ENCODE assay signal across 15 cellular contexts in genomic region chr6:75620387-75621304, GRCh38. TPM values are rescaled to one million over a fixed set of nuclear protein-coding genes. Genes with fewer than 3 reads are reported as not detected.
DNase-seq lines count a peak whose midpoint lies in the region; ATAC-seq and TF ChIP-seq lines count a peak whose summit lies in the region.
"Had no signal": no experiment of that assay in that cellular context is flagged by ENCODE, and none has a peak within 500 bp of the region (broad histone marks: within the 10 kb centered on the region; RNA-seq: fewer than 3 reads in every experiment).

No MANE protein-coding gene starts in this region.

- no peaks in the 10 kb centered on the region for H3K79me1 ChIP-seq in trophoblast cell (ENCODE audit: low read length)

- peaks cover 64 to 84% (median 72%) of the 10 kb centered on the region in 3 donors for H3K4me1 Mint-ChIP-seq in CD8-positive, alpha-beta memory T cell

- no peak for DNase-seq in CD8-positive, alpha-beta memory T cell
- no peak for DNase-seq in SK-N-MC (ENCODE audit: low read depth, low spot score)
- DNase-seq in esophagus squamous epithelium (lab: John Stamatoyannopoulos, UW): no peak
- no peak for DNase-seq in trophoblast cell
- no peak for DNase-seq in NCI-H526 treated with DMSO at 0.1 percent for 48 hours (lab: John Stamatoyannopoulos, UW)
- DNase-seq in DMS53 (lab: John Stamatoyannopoulos, UW): no peak
- DNase-seq: activated CD4-positive, alpha-beta T cell treated with anti-CD3 and anti-CD28 coated beads for 4 hours; amniotic stem cell; COR-L47; left cardiac atrium; SHP77 treated with DMSO at 0.1 percent for 48 hours had no signal

- H3K27ac ChIP-seq in CD8-positive, alpha-beta memory T cell (ENCODE audit: low read depth, low read length): peak overlapping the region; percentile 6
- H3K27ac ChIP-seq in SK-N-MC (peak overlapping the region; percentile 85), esophagus squamous epithelium (peak overlapping the region in 3 of 4 donors; percentile 27 to 63 (median 53)), trophoblast cell (ENCODE audit: low read depth, low read length) (no peak overlapping the region)
- H3K27ac ChIP-seq: parathyroid adenoma had no signal

- H2AK5ac ChIP-seq in trophoblast cell (ENCODE audit: low read length): no peak overlapping the region

- H3K79me2 ChIP-seq in trophoblast cell (ENCODE audit: control insufficient read depth, insufficient read depth, low read length, poor library complexity): peaks cover 7% of the 10 kb centered on the region

- TF ChIP-seq POLR2A in esophagus squamous epithelium (IDR thresholded peaks at IDR 0.05): no peak

- H3K36me3 Mint-ChIP-seq in CD8-positive, alpha-beta memory T cell: peaks cover 0 to 36% (median 7%) of the 10 kb centered on the region in 3 donors

- intact Hi-C loops in esophagus squamous epithelium (cut with DNase I): no loop called here

- 77% methylated on average over 7 of the region's 7 CpGs for WGBS in esophagus squamous epithelium, 2 donors
- no CpG with 5 or more reads among the region's 7 CpGs for WGBS in trophoblast cell (ENCODE audit: extremely low coverage, insufficient coverage, insufficient read length)

- no peak overlapping the region for H4K8ac ChIP-seq in trophoblast cell (ENCODE audit: low read depth, low read length)

- H3K9ac ChIP-seq in SK-N-MC (ENCODE audit: insufficient read length) (peak overlapping the region; percentile 61), trophoblast cell (ENCODE audit: low read length) (no peak overlapping the region)
- H3K9ac ChIP-seq: parathyroid adenoma had no signal

- H2AFZ ChIP-seq in trophoblast cell (ENCODE audit: insufficient read depth, low read length, poor library complexity): no peak overlapping the region
- H2AFZ ChIP-seq: parathyroid adenoma had no signal

- peak overlapping the region; percentile 52 to 94 (median 75) for H3K27ac Mint-ChIP-seq in CD8-positive, alpha-beta memory T cell

- no peak overlapping the region for H2BK12ac ChIP-seq in trophoblast cell (ENCODE audit: low read length)

- no peak overlapping the region for H4K91ac ChIP-seq in trophoblast cell (ENCODE audit: low read depth, low read length)

- H3K18ac ChIP-seq in trophoblast cell (ENCODE audit: low read length): no peak overlapping the region

- no peaks in the 10 kb centered on the region for H3K9me3 ChIP-seq in CD8-positive, alpha-beta memory T cell (ENCODE audit: low read length)
- H3K9me3 ChIP-seq in SK-N-MC (ENCODE audit: low read depth, low read length): peaks cover 4% of the 10 kb centered on the region; the same call in 1 of the 2 replicates
- no peaks in the 10 kb centered on the region for H3K9me3 ChIP-seq in esophagus squamous epithelium
- H3K9me3 ChIP-seq in trophoblast cell (ENCODE audit: insufficient read depth, low read depth, low read length): no peaks in the 10 kb centered on the region

- H3K4me3 Mint-ChIP-seq in CD8-positive, alpha-beta memory T cell: peak overlapping the region; percentile 10 to 65 (median 37)

- H3K14ac ChIP-seq in trophoblast cell (ENCODE audit: low read length): no peak overlapping the region

- peaks cover 37% of the 10 kb centered on the region for H3K4me1 ChIP-seq in CD8-positive, alpha-beta memory T cell (ENCODE audit: insufficient read depth, low read length)
- H3K4me1 ChIP-seq in esophagus squamous epithelium (peaks cover 6 to 58% (median 11%) of the 10 kb centered on the region in 3 donors), trophoblast cell (ENCODE audit: control insufficient read depth in 1 of 2, insufficient read depth in 2 of 2, low read length in 2 of 2) (no peaks in the 10 kb centered on the region)

- TF ChIP-seq CTCF in esophagus squamous epithelium (IDR thresholded peaks at IDR 0.05): no peak

- peak overlapping the region; percentile 95 for H3K4ac ChIP-seq in trophoblast cell (ENCODE audit: low read depth, low read length)

- POLR2A ChIA-PET in CD8-positive, alpha-beta memory T cell (lab: Charles Lee): no interaction called here

- H2BK5ac ChIP-seq in trophoblast cell (ENCODE audit: low read depth, low read length, poor library complexity): no peak overlapping the region

- H3K23ac ChIP-seq in trophoblast cell (ENCODE audit: low read length): no peak overlapping the region

- CTCF ChIA-PET in CD8-positive, alpha-beta memory T cell (lab: Charles Lee): no interaction called here

- H3K4me2 ChIP-seq in trophoblast cell (ENCODE audit: low read length): no peak overlapping the region

- H4K12ac ChIP-seq in trophoblast cell (ENCODE audit: low read depth, low read length): no peak overlapping the region

- H3K36me3 ChIP-seq in CD8-positive, alpha-beta memory T cell (ENCODE audit: insufficient read depth, low read length): no peaks in the 10 kb centered on the region
- H3K36me3 ChIP-seq in SK-N-MC (ENCODE audit: insufficient read depth, low read length): peaks cover 54% of the 10 kb centered on the region
- H3K36me3 ChIP-seq in esophagus squamous epithelium: peaks cover 0 to 22% (median 0%) of the 10 kb centered on the region in 3 donors
- peaks cover 3% of the 10 kb centered on the region in 2 experiments for H3K36me3 ChIP-seq in trophoblast cell (ENCODE audit: control insufficient read depth in 1 of 2, insufficient read depth in 2 of 2, low read length in 2 of 2)

- no peaks in the 10 kb centered on the region for H3K9me3 Mint-ChIP-seq in CD8-positive, alpha-beta memory T cell

- no peak overlapping the region for H3K4me3 ChIP-seq in CD8-positive, alpha-beta memory T cell (ENCODE audit: low read length)
- peak overlapping the region; percentile 64 for H3K4me3 ChIP-seq in SK-N-MC
- H3K4me3 ChIP-seq in esophagus squamous epithelium: no peak overlapping the region
- H3K4me3 ChIP-seq in trophoblast cell (ENCODE audit: low read depth, low read length): no peak overlapping the region
- H3K4me3 ChIP-seq: GM12878 had no signal

- H2BK120ac ChIP-seq in trophoblast cell (ENCODE audit: insufficient read depth, low read length, poor library complexity): no peak overlapping the region

- no peak for ATAC-seq in GM18867 (IDR thresholded peaks at IDR 0.05; ENCODE audit: unreplicated experiment)
- ATAC-seq in GM21381 (IDR thresholded peaks at IDR 0.05; ENCODE audit: unreplicated experiment): no peak
- ATAC-seq: GM12878 had no signal

- H3K27me3 ChIP-seq in CD8-positive, alpha-beta memory T cell (ENCODE audit: insufficient read depth, low read length, poor library complexity, severe bottlenecking): no peaks in the 10 kb centered on the region
- H3K27me3 ChIP-seq in esophagus squamous epithelium (no peaks in the 10 kb centered on the region), trophoblast cell (ENCODE audit: insufficient read depth, low read length) (no peaks in the 10 kb centered on the region)

- H3K27me3 Mint-ChIP-seq in CD8-positive, alpha-beta memory T cell: no peaks in the 10 kb centered on the region

RNA-seq across cellular contexts. Expression of gene SENP6, which starts 19.0 kb away (rescaled TPM):
- total RNA-seq in CD8-positive, alpha-beta memory T cell: 10 to 100 TPM; 74.6 to 77.5 TPM
- 76.1 TPM for polyA plus RNA-seq in CD8-positive, alpha-beta memory T cell
- 100 to 1,000 TPM in 1 of 4 donors, 10 to 100 TPM in 3; 45.5 to 104 (median 66.1) TPM for total RNA-seq in esophagus squamous epithelium
- 50.3 and 51.1 TPM in 2 replicates for polyA plus RNA-seq in trophoblast cell (2013)
